16 cellular contexts compared by ENCODE assay signal in genomic region chr16:70701998-70702397, GRCh38. TPM values are rescaled to one million over a fixed set of nuclear protein-coding genes. Genes with fewer than 3 reads are reported as not detected.
A peak's percentile ranks its signal among the peaks of the same experiment; 100 is the strongest.
DNase-seq lines count a peak whose midpoint lies in the region; ATAC-seq and TF ChIP-seq lines count a peak whose summit lies in the region.
"Had no signal": no experiment of that assay in that cellular context is flagged by ENCODE, and none has a peak within 500 bp of the region (broad histone marks: within the 10 kb centered on the region; RNA-seq: fewer than 3 reads in every experiment).

No MANE protein-coding gene starts in this region.

- no peak overlapping the region for H3K4me2 ChIP-seq in mammary epithelial cell (ENCODE audit: insufficient read depth, low read depth, low read length)

- H3K27me3 Mint-ChIP-seq in MCF 10A (ENCODE audit: insufficient read depth, unreplicated experiment) = no peaks in the 10 kb centered on the region
- H3K27me3 Mint-ChIP-seq in nephron (ENCODE audit: low read depth) = peaks cover 7% of the 10 kb centered on the region
- H3K27me3 Mint-ChIP-seq: activated CD4-positive, alpha-beta memory T cell treated with anti-CD3 and anti-CD28 coated beads, Interleukin-2, amount 10 ng/mL, durations not matched to agents 7 days and 5 days; activated naive CD8-positive, alpha-beta T cell treated with anti-CD3 and anti-CD28 coated beads for 36 hours had no signal

- H3K27ac ChIP-seq in mammary epithelial cell (ENCODE audit: insufficient read depth, low read depth, low read length) (no peak overlapping the region), cingulate gyrus (ENCODE audit: low read depth, low read length) (peak overlapping the region; percentile 92), upper lobe of right lung (peak overlapping the region; percentile 61)

- H3K4me3 ChIP-seq in mammary epithelial cell (replicated peaks in 1 of 3; ENCODE audit: insufficient read depth in 1 of 3, low read depth in 2 of 3, low read length in 3 of 3) (no peak overlapping the region), upper lobe of right lung (no peak overlapping the region)

- in situ Hi-C loops in mammary epithelial cell (cut with MboI; ENCODE audit: low sequenced_read_pairs in 2 of 2) = no loop called here

- BruUV-seq in MCF 10A (replicated peaks; lab: Mats Ljungman, UMichigan) (no TSS peak), mammary epithelial cell (replicated peaks; lab: Mats Ljungman, UMichigan) (no TSS peak)

- H3K9me3 ChIP-seq in mammary epithelial cell (replicated peaks; ENCODE audit: insufficient read depth, low read length) (no peaks in the 10 kb centered on the region), upper lobe of right lung (no peaks in the 10 kb centered on the region)

- no peak overlapping the region for H3K9ac ChIP-seq in mammary epithelial cell (ENCODE audit: insufficient read depth, low read length)

- no peak for ATAC-seq in upper lobe of right lung
- ATAC-seq: sciatic nerve had no signal

- no peak for DNase-seq in MCF 10A (ENCODE audit: unreplicated experiment)
- DNase-seq in mammary epithelial cell = no peak
- no peak for DNase-seq in upper lobe of right lung
- DNase-seq in NCI-H446 (lab: John Stamatoyannopoulos, UW) = no peak
- no peak for DNase-seq in activated CD8-positive, alpha-beta memory T cell treated with anti-CD3 and anti-CD28 coated beads, Interleukin-2, amount 50 U/mL, for 4 hours
- DNase-seq in medulla oblongata (ENCODE audit: extremely low spot score) = no peak
- DNase-seq: activated CD4-positive, alpha-beta memory T cell treated with anti-CD3 and anti-CD28 coated beads, Interleukin-2, amount 10 ng/mL, durations not matched to agents 7 days and 5 days; activated naive CD8-positive, alpha-beta T cell treated with anti-CD3 and anti-CD28 coated beads for 36 hours; DND-41; endodermal cell; KG1; NCI-H187 treated with DMSO at 0.1 percent for 48 hours; T-helper 1 cell had no signal

- H3K4me3 Mint-ChIP-seq in MCF 10A (ENCODE audit: unreplicated experiment) = no peak overlapping the region
- no peak overlapping the region for H3K4me3 Mint-ChIP-seq in nephron
- H3K4me3 Mint-ChIP-seq: activated CD4-positive, alpha-beta memory T cell treated with anti-CD3 and anti-CD28 coated beads, Interleukin-2, amount 10 ng/mL, durations not matched to agents 7 days and 5 days; activated naive CD8-positive, alpha-beta T cell treated with anti-CD3 and anti-CD28 coated beads for 36 hours; endodermal cell had no signal

- CTCF ChIA-PET in MCF 10A (lab: Yijun Ruan, JAX) (interaction anchor here (1.0 to 2.0 kb wide), 4 partner anchors 10 to 70 kb away, joined by 3 to 10 read pairs (median 6); no protein-coding TSS in a partner anchor), mammary epithelial cell (lab: Charles Lee; ENCODE audit: low non-redundant PET) (interaction anchor here (1.1 kb wide), 1 partner anchor 37 kb away, joined by 4 read pairs; no protein-coding TSS in a partner anchor)

- H3K27ac Mint-ChIP-seq in MCF 10A (ENCODE audit: low read depth, unreplicated experiment) (peak overlapping the region; percentile 88), nephron (peak overlapping the region; percentile 89 to 94 (median 94))
- H3K27ac Mint-ChIP-seq: activated CD4-positive, alpha-beta memory T cell treated with anti-CD3 and anti-CD28 coated beads, Interleukin-2, amount 10 ng/mL, durations not matched to agents 7 days and 5 days had no signal

- no peak overlapping the region for H2AFZ ChIP-seq in mammary epithelial cell (ENCODE audit: low read depth, low read length)

- no peaks in the 10 kb centered on the region for H3K27me3 ChIP-seq in mammary epithelial cell (ENCODE audit: insufficient read depth, low read length)
- no peaks in the 10 kb centered on the region for H3K27me3 ChIP-seq in upper lobe of right lung

- H3K4me1 Mint-ChIP-seq in MCF 10A (ENCODE audit: insufficient read depth, unreplicated experiment) = peaks cover 40% of the 10 kb centered on the region
- H3K4me1 Mint-ChIP-seq in nephron = peaks cover 80% of the 10 kb centered on the region
- H3K4me1 Mint-ChIP-seq: endodermal cell had no signal

- no peaks in the 10 kb centered on the region for H3K79me2 ChIP-seq in mammary epithelial cell (ENCODE audit: insufficient read depth, low read length)

- H4K20me1 ChIP-seq in mammary epithelial cell (ENCODE audit: insufficient read depth, low read length) = no peaks in the 10 kb centered on the region

- H3K36me3 ChIP-seq in mammary epithelial cell (ENCODE audit: insufficient read depth, low read length) (no peaks in the 10 kb centered on the region), upper lobe of right lung (peaks cover 11% of the 10 kb centered on the region)

- dilution Hi-C loops in mammary epithelial cell (cut with HindIII; ENCODE audit: low sequenced_read_pairs) = no loop called here

- intact Hi-C loops in MCF 10A (cut with micrococcal nuclease) (no loop called here), mammary epithelial cell (cut with micrococcal nuclease) (no loop called here), upper lobe of right lung (cut with DNase I) (no loop called here)

- H3K9me3 Mint-ChIP-seq in MCF 10A (ENCODE audit: unreplicated experiment) (no peaks in the 10 kb centered on the region), nephron (no peaks in the 10 kb centered on the region)
- H3K9me3 Mint-ChIP-seq: activated CD4-positive, alpha-beta memory T cell treated with anti-CD3 and anti-CD28 coated beads, Interleukin-2, amount 10 ng/mL, durations not matched to agents 7 days and 5 days; activated naive CD8-positive, alpha-beta T cell treated with anti-CD3 and anti-CD28 coated beads for 36 hours; endodermal cell had no signal

- no peaks in the 10 kb centered on the region for H3K36me3 Mint-ChIP-seq in MCF 10A (ENCODE audit: insufficient read depth, unreplicated experiment)
- H3K36me3 Mint-ChIP-seq in nephron (ENCODE audit: low read depth) = peaks cover 4% of the 10 kb centered on the region

- POLR2A ChIA-PET in MCF 10A (lab: Yijun Ruan, JAX) = interaction anchor here (3.9 kb wide), 1 partner anchor 13 kb away, joined by 18 read pairs; no protein-coding TSS in a partner anchor

- H3K4me1 ChIP-seq in mammary epithelial cell (ENCODE audit: insufficient read depth, low read length) = peaks cover 83% of the 10 kb centered on the region
- peaks cover 36% of the 10 kb centered on the region for H3K4me1 ChIP-seq in upper lobe of right lung

- no peak for TF ChIP-seq CTCF in MCF 10A (IDR thresholded peaks at IDR 0.05; ENCODE audit: unreplicated experiment)
- no peak for TF ChIP-seq CTCF in mammary epithelial cell (conservative IDR thresholded peaks at IDR 0.05 in 1 of 2, IDR thresholded peaks at IDR 0.05 in 1 of 2; ENCODE audit: extremely low read depth in 1 of 2, insufficient read depth in 1 of 2, low read depth in 1 of 2, low read length in 2 of 2)
- TF ChIP-seq CTCF in nephron (IDR thresholded peaks at IDR 0.05; ENCODE audit: unreplicated experiment in 3 of 3) = no peak
- no peak for TF ChIP-seq CTCF in upper lobe of right lung (IDR thresholded peaks at IDR 0.05)

- 68% methylated on average over 8 of the region's 8 CpGs for WGBS in mammary epithelial cell (ENCODE audit: low coverage, missing lambda C conversion rate)

RNA-seq across cellular contexts. Expression of gene MTSS2, which starts 16.1 kb away (rescaled TPM):
- total RNA-seq in MCF 10A (2022) = 75.8 and 78.7 TPM in 2 replicates
- total RNA-seq in mammary epithelial cell = 10 to 100 TPM; 25.8 to 42.9 TPM
- 46.7 TPM for polyA plus RNA-seq in mammary epithelial cell
- 28.8 TPM for polyA minus RNA-seq in mammary epithelial cell
- total RNA-seq in upper lobe of right lung = 81.3 TPM

RNA-seq across cellular contexts. Expression of gene IL34, which starts 55.6 kb away (rescaled TPM):
- not detected in 2 replicates for total RNA-seq in MCF 10A (2022)
- total RNA-seq in mammary epithelial cell = 10 to 100 TPM in 1 of 2 donors, under 1 TPM in 1; 0.49 to 42.7 TPM
- polyA plus RNA-seq in mammary epithelial cell = 0.84 TPM
- 2.3 TPM for polyA minus RNA-seq in mammary epithelial cell
- total RNA-seq in upper lobe of right lung = 3.3 TPM
- total RNA-seq: activated CD4-positive, alpha-beta memory T cell treated with anti-CD3 and anti-CD28 coated beads, Interleukin-2, amount 10 ng/mL, durations not matched to agents 7 days and 5 days had no signal
